Comparison of ENCODE assay signal across 10 cellular contexts in the genomic region with DNA sequence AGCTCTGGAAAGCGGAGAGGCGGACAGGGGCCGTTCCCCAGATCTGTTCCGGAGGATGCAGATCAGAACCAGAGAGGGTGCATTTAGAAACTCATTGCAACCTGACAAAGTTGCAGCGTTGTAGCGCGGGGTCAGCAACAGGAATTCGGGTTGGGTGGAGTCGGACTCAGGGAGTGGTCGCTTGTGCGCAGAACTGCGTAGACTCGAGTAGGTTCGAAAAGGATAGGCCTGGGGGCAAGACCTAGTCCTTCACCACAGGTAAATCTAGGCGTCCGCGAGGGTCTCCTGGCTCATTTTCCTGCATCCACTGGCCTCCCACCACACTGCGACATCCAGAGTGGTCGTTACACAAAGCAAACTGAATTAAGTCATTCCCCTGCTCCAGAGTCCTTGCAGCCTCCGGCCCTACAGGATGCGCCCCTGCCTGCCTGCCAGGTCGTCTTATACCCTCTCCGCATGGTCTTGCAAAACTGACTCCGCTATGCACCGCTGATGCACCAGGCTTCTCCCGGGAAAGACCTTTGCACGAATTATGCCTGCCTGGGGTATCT. TPM values are rescaled to one million over a fixed set of nuclear protein-coding genes. Genes with fewer than 3 reads are reported as not detected.
DNase-seq lines count a peak whose midpoint lies in the region; ATAC-seq, FAIRE-seq and TF ChIP-seq lines count a peak whose summit lies in the region.
"Had no signal": no experiment of that assay in that cellular context is flagged by ENCODE, and none has a peak within 500 bp of the region (broad histone marks: within the 10 kb centered on the region; RNA-seq: fewer than 3 reads in every experiment).

No MANE protein-coding gene starts in this region.

- H3K79me2 ChIP-seq in K562 (ENCODE audit: control insufficient read depth, insufficient read depth, low read length), result peaks cover 41% of the 10 kb centered on the region

- WGBS in K562 (ENCODE audit: insufficient coverage, low coverage, missing lambda C conversion rate), result 77% methylated on average over 22 of the region's 27 CpGs
- 45 to 52% methylated on average over 27 of the region's 27 CpGs for WGBS in aorta, 2 donors

- no peak overlapping the region for H2AFZ ChIP-seq in K562 (ENCODE audit: low read depth, low read length)

- in situ Hi-C loops in K562 (cut with MboI), result loop anchor here (10.0 kb wide), 1 partner anchor 63 kb away; no protein-coding TSS in a partner anchor

- H3K27me3 ChIP-seq in K562 (ENCODE audit: control insufficient read depth in 2 of 2, insufficient read depth in 2 of 2, low read length in 2 of 2), result no peaks in the 10 kb centered on the region
- no peaks in the 10 kb centered on the region for H3K27me3 ChIP-seq in aorta (ENCODE audit: control insufficient read depth in 1 of 2, insufficient read depth in 2 of 2, low read length in 1 of 2)

- no peaks in the 10 kb centered on the region for H3K9me1 ChIP-seq in K562 (ENCODE audit: control insufficient read depth, insufficient read depth, low read length)

- no peaks in the 10 kb centered on the region for H3K36me3 Mint-ChIP-seq in activated T-cell treated with anti-CD3 and anti-CD28 coated beads, Interleukin-2, amount 50 U/mL, for 4 hours (ENCODE audit: insufficient read depth)

- no peak for DNase-seq in activated T-cell treated with anti-CD3 and anti-CD28 coated beads, Interleukin-2, amount 50 U/mL, for 4 hours
- DNase-seq in activated T-cell treated with anti-CD3 and anti-CD28 coated beads for 4 hours (no peak), K562 (ENCODE audit: extremely low read depth in 1 of 4, low spot score in 3 of 4) (no peak), left kidney (ENCODE audit: low read depth, low spot score) (peak; percentile 3), GM19240 (ENCODE audit: insufficient read length, low spot score) (no peak), islet precursor cell (no peak), aorta (no peak)
- no peak for DNase-seq in stimulated activated naive CD8-positive, alpha-beta T cell treated with anti-CD3 and anti-CD28 coated beads, Interleukin-15, amount 100 ng/mL, for 72 hours
- DNase-seq: GOT3 had no signal

- CTCF ChIA-PET in K562 (lab: Yijun Ruan, JAX; ENCODE audit: low intra/inter-chr PET ratio), result no interaction called here

- intact Hi-C loops in K562 (cut with micrococcal nuclease) (loop anchor here (5.0 kb wide), 1 partner anchor 65 kb away; no protein-coding TSS in a partner anchor), aorta (cut with DNase I) (no loop called here)

- H3K36me3 ChIP-seq in K562 (ENCODE audit: control insufficient read depth, insufficient read depth, low read length) (peaks cover 7% of the 10 kb centered on the region; the same call in 1 of the 3 replicates), aorta (ENCODE audit: control insufficient read depth in 1 of 2, insufficient read depth in 2 of 2, low read length in 1 of 2) (no peaks in the 10 kb centered on the region)
- H3K36me3 ChIP-seq: left lung had no signal

- H3K4me3 Mint-ChIP-seq in activated T-cell treated with anti-CD3 and anti-CD28 coated beads, Interleukin-2, amount 50 U/mL, for 4 hours, result peak overlapping the region; percentile 80
- peak overlapping the region; percentile 82 to 85 for H3K4me3 Mint-ChIP-seq in stimulated activated naive CD8-positive, alpha-beta T cell treated with anti-CD3 and anti-CD28 coated beads, Interleukin-15, amount 100 ng/mL, for 72 hours

- no peak for TF ChIP-seq POLR2A in K562 (conservative IDR thresholded peaks at IDR 0.05)

- no peak for TF ChIP-seq CTCF in K562 (IDR thresholded peaks at IDR 0.05 in 2 of 3, conservative IDR thresholded peaks at IDR 0.05 in 1 of 3; ENCODE audit: insufficient read depth in 2 of 3, low read depth in 1 of 3, low read length in 3 of 3)

- H3K9me3 ChIP-seq in K562 (replicated peaks; ENCODE audit: control insufficient read depth, insufficient read depth, low read depth, low read length), result no peaks in the 10 kb centered on the region; the same call in 1 of the 2 replicates
- no peaks in the 10 kb centered on the region for H3K9me3 ChIP-seq in aorta (ENCODE audit: control insufficient read depth, low read length)
- H3K9me3 ChIP-seq: left lung had no signal

- H3K27ac Mint-ChIP-seq in stimulated activated naive CD8-positive, alpha-beta T cell treated with anti-CD3 and anti-CD28 coated beads, Interleukin-15, amount 100 ng/mL, for 72 hours, result no peak overlapping the region

- peak overlapping the region; percentile 53; the same call in 1 of the 2 replicates for H3K4me2 ChIP-seq in K562 (ENCODE audit: insufficient read depth, low read length)

- peaks cover 37% of the 10 kb centered on the region for H3K27me3 Mint-ChIP-seq in activated T-cell treated with anti-CD3 and anti-CD28 coated beads, Interleukin-2, amount 50 U/mL, for 4 hours (ENCODE audit: low read depth)
- peaks cover 48% of the 10 kb centered on the region for H3K27me3 Mint-ChIP-seq in stimulated activated naive CD8-positive, alpha-beta T cell treated with anti-CD3 and anti-CD28 coated beads, Interleukin-15, amount 100 ng/mL, for 72 hours

- POLR2A ChIA-PET in K562 (lab: Yijun Ruan, JAX), result interaction anchor here (0.8 to 2.0 kb wide), 2 partner anchors 320 to 343 kb away, joined by 3 to 12 read pairs; no protein-coding TSS in a partner anchor

- H3K9me3 Mint-ChIP-seq in activated T-cell treated with anti-CD3 and anti-CD28 coated beads, Interleukin-2, amount 50 U/mL, for 4 hours, result no peaks in the 10 kb centered on the region
- no peaks in the 10 kb centered on the region for H3K9me3 Mint-ChIP-seq in stimulated activated naive CD8-positive, alpha-beta T cell treated with anti-CD3 and anti-CD28 coated beads, Interleukin-15, amount 100 ng/mL, for 72 hours

- no TSS peak for BruUV-seq in K562 (replicated peaks; lab: Mats Ljungman, UMichigan)

- no peak overlapping the region for H3K27ac ChIP-seq in K562 (ENCODE audit: extremely low read depth, low read depth, low read length)
- H3K27ac ChIP-seq in aorta (ENCODE audit: low read depth in 1 of 2, low read length in 2 of 2), result no peak overlapping the region
- H3K27ac ChIP-seq: left lung had no signal

- no peak for TF ChIP-seq RAD21 in K562 (CRISPR knock-in tag; conservative IDR thresholded peaks at IDR 0.05 in 1 of 2, IDR thresholded peaks at IDR 0.05 in 1 of 2)

- no peak for ATAC-seq in activated T-cell treated with anti-CD3 and anti-CD28 coated beads, Interleukin-2, amount 50 U/mL, for 4 hours
- ATAC-seq in K562 (no peak), aorta (ENCODE audit: low FRiP score) (no peak)
- no peak for ATAC-seq in stimulated activated naive CD8-positive, alpha-beta T cell treated with anti-CD3 and anti-CD28 coated beads, Interleukin-15, amount 100 ng/mL, for 72 hours

- H4K20me1 ChIP-seq in K562 (replicated peaks; ENCODE audit: control insufficient read depth, insufficient read depth, low read length), result no peaks in the 10 kb centered on the region

- no peak for FAIRE-seq in K562 (lab: Jason Lieb, UNC)

- TF ChIP-seq EP300 in K562 (IDR thresholded peaks at IDR 0.05; ENCODE audit: low read length), result no peak

- no peak overlapping the region for H3K4me3 ChIP-seq in K562
- H3K4me3 ChIP-seq in aorta (ENCODE audit: low read length in 2 of 2), result no peak overlapping the region

- no peak overlapping the region for H3K9ac ChIP-seq in K562 (ENCODE audit: insufficient read depth in 1 of 2, low read depth in 2 of 2, low read length in 2 of 2)

- peaks cover 20% of the 10 kb centered on the region for H3K4me1 Mint-ChIP-seq in activated T-cell treated with anti-CD3 and anti-CD28 coated beads, Interleukin-2, amount 50 U/mL, for 4 hours (ENCODE audit: low read depth)
- peaks cover 29% of the 10 kb centered on the region for H3K4me1 Mint-ChIP-seq in stimulated activated naive CD8-positive, alpha-beta T cell treated with anti-CD3 and anti-CD28 coated beads, Interleukin-15, amount 100 ng/mL, for 72 hours

- H3K4me1 ChIP-seq in K562 (replicated peaks in 1 of 2; ENCODE audit: control insufficient read depth in 2 of 2, insufficient read depth in 2 of 2, low read length in 2 of 2), result peaks cover 10 to 23% of the 10 kb centered on the region in 2 experiments; a peak in 4 of 5 replicates
- no peaks in the 10 kb centered on the region for H3K4me1 ChIP-seq in aorta (ENCODE audit: control insufficient read depth in 1 of 2, insufficient read depth in 2 of 2, low read length in 2 of 2)

TF ChIP-seq in K562, 482 proteins besides CTCF, POLR2A, EP300 and RAD21 (continues in another document):
- no peak for TF ChIP-seq ZNF644 (tag; IDR thresholded peaks at IDR 0.05; ENCODE audit: low read depth)
- TF ChIP-seq, protein P1, sequence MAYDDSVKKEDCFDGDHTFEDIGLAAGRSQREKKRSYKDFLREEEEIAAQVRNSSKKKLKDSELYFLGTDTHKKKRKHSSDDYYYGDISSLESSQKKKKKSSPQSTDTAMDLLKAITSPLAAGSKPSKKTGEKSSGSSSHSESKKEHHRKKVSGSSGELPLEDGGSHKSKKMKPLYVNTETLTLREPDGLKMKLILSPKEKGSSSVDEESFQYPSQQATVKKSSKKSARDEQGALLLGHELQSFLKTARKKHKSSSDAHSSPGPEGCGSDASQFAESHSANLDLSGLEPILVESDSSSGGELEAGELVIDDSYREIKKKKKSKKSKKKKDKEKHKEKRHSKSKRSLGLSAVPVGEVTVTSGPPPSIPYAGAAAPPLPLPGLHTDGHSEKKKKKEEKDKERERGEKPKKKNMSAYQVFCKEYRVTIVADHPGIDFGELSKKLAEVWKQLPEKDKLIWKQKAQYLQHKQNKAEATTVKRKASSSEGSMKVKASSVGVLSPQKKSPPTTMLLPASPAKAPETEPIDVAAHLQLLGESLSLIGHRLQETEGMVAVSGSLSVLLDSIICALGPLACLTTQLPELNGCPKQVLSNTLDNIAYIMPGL (CRISPR knock-in tag; IDR thresholded peaks at IDR 0.05), result no peak

RNA-seq across cellular contexts. Expression of a gene that starts 4.7 kb away (rescaled TPM):
- 10 to 100 TPM; 13.5 to 16.8 (median 14.3) TPM for total RNA-seq in activated T-cell treated with anti-CD3 and anti-CD28 coated beads, Interleukin-2, amount 50 U/mL, for 4 hours
- 40.6 and 103 TPM in 2 replicates for total RNA-seq in K562 (2011; cell fraction: chromatin; rRNA removed; ENCODE audit: low replicate concordance)
- total RNA-seq in K562 (2011; cell fraction: nucleolus; rRNA removed), result 31.4 and 40.7 TPM in 2 replicates
- total RNA-seq in K562 (2011; cell fraction: nucleoplasm; rRNA removed), result 63.0 and 83.7 TPM in 2 replicates
- total RNA-seq in K562 (2014; rRNA removed), result 35.1 and 37.5 TPM in 2 replicates
- 47.4 and 51.9 TPM in 2 replicates for total RNA-seq in K562 (2014; rRNA removed; fragmentation: Illumina TruSeq; extraction: Trizol)
- total RNA-seq in K562 (2015; rRNA removed; fragmentation: Illumina TruSeq; extraction: Trizol), result 44.0 and 48.9 TPM in 2 replicates
- total RNA-seq in K562 (2021), result 38.1 and 38.4 TPM in 2 replicates
- polyA plus RNA-seq in K562 (2011; rRNA removed), result 29.4 and 48.1 TPM in 2 replicates
- 12.8 and 16.8 TPM in 2 replicates for polyA plus RNA-seq in K562 (2011; cell fraction: cytosol; rRNA removed)
- polyA plus RNA-seq in K562 (2011; cell fraction: nucleus; rRNA removed), result 31.7 and 31.8 TPM in 2 replicates
- 16.6 and 17.1 TPM in 2 replicates for polyA plus RNA-seq in K562 (2012)
- polyA plus RNA-seq in K562 (2014; fragmentation: Illumina TruSeq; extraction: Trizol), result 24.6 and 28.8 TPM in 2 replicates
- 10 to 100 TPM; 13.1 TPM for polyA plus RNA-seq in K562 (2014; fragmentation: Nextera tagmentation; extraction: Ambion mirVana)
- polyA plus RNA-seq in K562 (2014; rRNA removed), result 19.3 and 19.8 TPM in 2 replicates
- polyA minus RNA-seq in K562 (2011; rRNA and poly(A)+ RNA removed), result 113 and 141 TPM in 2 replicates
- polyA minus RNA-seq in K562 (2011; cell fraction: cytosol; rRNA and poly(A)+ RNA removed), result 38.1 and 55.9 TPM in 2 replicates
- 84.6 and 128 TPM in 2 replicates for polyA minus RNA-seq in K562 (2011; cell fraction: nucleus; rRNA and poly(A)+ RNA removed)
- 10 to 100 TPM; 16.8 to 20.2 TPM for total RNA-seq in aorta
- 1 to 10 TPM; 4.8 to 5.0 TPM for polyA plus RNA-seq in aorta
